Comparison of ENCODE assay signal across 15 cellular contexts in the genomic region with DNA sequence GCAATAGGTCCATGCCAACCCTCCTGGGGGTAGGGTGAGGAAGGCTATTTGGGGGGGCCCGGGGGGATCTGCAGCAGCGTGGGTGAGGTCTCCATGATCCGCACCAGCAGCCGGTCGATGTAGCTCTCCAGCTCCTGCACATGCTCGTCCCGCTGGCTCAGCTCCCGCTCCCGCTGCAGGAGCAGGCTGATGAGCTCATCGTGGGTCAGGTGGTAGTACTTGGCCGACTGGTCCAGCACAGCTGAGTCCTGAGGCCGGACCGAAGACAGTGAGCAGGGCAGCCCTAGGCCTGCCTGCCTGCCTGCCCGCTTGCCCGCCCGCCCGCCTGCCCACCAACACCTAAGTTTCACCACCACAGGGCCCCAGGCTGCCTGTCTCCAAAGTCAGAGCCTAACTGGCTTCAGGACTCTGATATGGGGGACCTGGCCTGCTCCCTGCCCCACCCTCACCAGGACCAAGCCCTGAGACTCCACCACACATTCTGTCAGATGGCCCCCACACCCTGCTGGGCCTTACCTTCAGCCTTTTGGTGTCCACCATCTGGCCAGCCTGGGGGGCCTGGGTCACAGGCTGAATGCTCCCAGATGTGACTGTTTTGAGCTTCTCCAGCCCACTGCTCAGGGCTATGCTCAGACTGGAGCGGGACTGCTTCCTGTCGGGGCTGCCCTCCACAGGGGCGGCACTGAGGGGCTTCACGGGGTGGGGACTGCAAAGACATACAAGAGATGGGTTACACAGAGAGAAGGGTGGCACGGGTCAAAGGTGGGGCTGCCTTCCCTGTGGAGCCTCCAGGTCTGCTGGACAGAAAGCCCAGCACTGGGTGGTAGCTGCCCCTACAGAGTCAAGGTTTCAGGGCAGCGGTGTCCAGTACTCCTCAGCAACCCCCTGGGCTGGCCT. TPM values are rescaled to one million over a fixed set of nuclear protein-coding genes. Genes with fewer than 3 reads are reported as not detected.
DNase-seq lines count a peak whose midpoint lies in the region; ATAC-seq and TF ChIP-seq lines count a peak whose summit lies in the region.
"Had no signal": no experiment of that assay in that cellular context is flagged by ENCODE, and none has a peak within 500 bp of the region (broad histone marks: within the 10 kb centered on the region; RNA-seq: fewer than 3 reads in every experiment).

No MANE protein-coding gene starts in this region.

- H3K4me3 ChIP-seq in fibroblast of villous mesenchyme (ENCODE audit: low read depth, low read length) (no peak overlapping the region), parathyroid adenoma (ENCODE audit: low read depth, low read length) (no peak overlapping the region), PC-3 (ENCODE audit: low read length) (no peak overlapping the region), trophoblast cell (ENCODE audit: low read depth, low read length) (no peak overlapping the region)
- H3K4me3 ChIP-seq: HAP-1, SK-N-MC had no signal

- H2AFZ ChIP-seq in parathyroid adenoma = no peak overlapping the region
- no peak overlapping the region for H2AFZ ChIP-seq in PC-3 (ENCODE audit: low read length)
- H2AFZ ChIP-seq in trophoblast cell (ENCODE audit: insufficient read depth, low read length, poor library complexity) = no peak overlapping the region

- 0 out of 2 replicates have a peak, but pooled peaks cover 3% of the 10 kb centered on the region for H4K20me1 ChIP-seq in PC-3 (ENCODE audit: low read length)

- H3K9ac ChIP-seq in parathyroid adenoma (no peak overlapping the region), PC-3 (ENCODE audit: low read length) (no peak overlapping the region), trophoblast cell (ENCODE audit: low read length) (no peak overlapping the region)

- H2BK12ac ChIP-seq in trophoblast cell (ENCODE audit: low read length) = no peak overlapping the region

- intact Hi-C loops in PC-3 (cut with micrococcal nuclease) = no loop called here

- no peak for ATAC-seq in HG03439 (IDR thresholded peaks at IDR 0.05; ENCODE audit: unreplicated experiment)
- no peak for ATAC-seq in PC-3
- ATAC-seq: activated CD8-positive, alpha-beta T cell treated with anti-CD3 and anti-CD28 coated beads, Interleukin-2, amount 10 ng/mL, durations not matched to agents 7 days and 5 days; stimulated activated naive CD8-positive, alpha-beta T cell treated with anti-CD3 and anti-CD28 coated beads, Interleukin-15, amount 100 ng/mL, for 72 hours had no signal

- POLR2A ChIA-PET in RWPE1 (lab: Yijun Ruan, JAX; ENCODE audit: low non-redundant PET) = no interaction called here
- POLR2A ChIA-PET in PC-3 (lab: Charles Lee; ENCODE audit: unreplicated experiment) = no interaction called here

- H3F3A ChIP-seq in PC-3 (ENCODE audit: low read length, unreplicated experiment) = no peaks in the 10 kb centered on the region

- H2BK120ac ChIP-seq in trophoblast cell (ENCODE audit: insufficient read depth, low read length, poor library complexity) = no peak overlapping the region

- DNase-seq in Ammon's horn (ENCODE audit: low spot score) (peak; percentile 86), RWPE1 (ENCODE audit: low spot score) (no peak), fibroblast of villous mesenchyme (ENCODE audit: low read depth) (peak; percentile 32), PC-3 (no peak), HPDE6-E6E7 (ENCODE audit: extremely low spot score) (no peak), trophoblast cell (no peak)
- DNase-seq: activated CD8-positive, alpha-beta T cell treated with anti-CD3 and anti-CD28 coated beads, Interleukin-2, amount 10 ng/mL, durations not matched to agents 7 days and 5 days; brain microvascular endothelial cell; KBM-7; NCI-H1436; stimulated activated naive CD8-positive, alpha-beta T cell treated with anti-CD3 and anti-CD28 coated beads, Interleukin-15, amount 100 ng/mL, for 72 hours had no signal

- H3K9me2 ChIP-seq in PC-3 (replicated peaks; ENCODE audit: low read length) = no peaks in the 10 kb centered on the region

- peaks cover 10% of the 10 kb centered on the region for H3K79me1 ChIP-seq in trophoblast cell (ENCODE audit: low read length)

- no peak overlapping the region for H3K14ac ChIP-seq in trophoblast cell (ENCODE audit: low read length)

- H4K8ac ChIP-seq in trophoblast cell (ENCODE audit: low read depth, low read length) = no peak overlapping the region

- no peak overlapping the region for H2AK5ac ChIP-seq in trophoblast cell (ENCODE audit: low read length)

- no peak overlapping the region for H2BK5ac ChIP-seq in trophoblast cell (ENCODE audit: low read depth, low read length, poor library complexity)

- no peak overlapping the region for H3K4ac ChIP-seq in trophoblast cell (ENCODE audit: low read depth, low read length)

- H3K4me1 ChIP-seq in parathyroid adenoma (peaks cover 60% of the 10 kb centered on the region), PC-3 (ENCODE audit: insufficient read depth, low read length) (peaks cover 6% of the 10 kb centered on the region; the same call in 1 of the 2 replicates), trophoblast cell (ENCODE audit: control insufficient read depth in 1 of 2, insufficient read depth in 2 of 2, low read length in 2 of 2) (peaks cover 7 to 8% of the 10 kb centered on the region in 2 experiments)

- WGBS in trophoblast cell (ENCODE audit: extremely low coverage, insufficient coverage, insufficient read length) = no CpG with 5 or more reads among the region's 23 CpGs

- CTCF ChIA-PET in RWPE1 (lab: Yijun Ruan, JAX) = interaction anchor here (1.3 kb wide), 1 partner anchor 101 kb away, joined by 4 read pairs; no protein-coding TSS in a partner anchor
- CTCF ChIA-PET in PC-3 (lab: Charles Lee) = interaction anchor here (0.6 kb wide), 1 partner anchor 34 kb away, joined by 3 read pairs; no protein-coding TSS in a partner anchor

- H3K27ac ChIP-seq in RWPE1 (peak overlapping the region; percentile 34; the same call in 1 of the 2 replicates), parathyroid adenoma (peak overlapping the region; percentile 19), PC-3 (ENCODE audit: low read length) (no peak overlapping the region), trophoblast cell (ENCODE audit: low read depth, low read length) (no peak overlapping the region)
- H3K27ac ChIP-seq: brain microvascular endothelial cell, SK-N-MC had no signal

- H3K9me3 ChIP-seq in parathyroid adenoma (ENCODE audit: control insufficient read depth, low read length) (no peaks in the 10 kb centered on the region), PC-3 (ENCODE audit: low read length) (no peaks in the 10 kb centered on the region), trophoblast cell (ENCODE audit: insufficient read depth, low read depth, low read length) (no peaks in the 10 kb centered on the region)
- H3K9me3 ChIP-seq: HAP-1 had no signal

- H3K79me2 ChIP-seq in parathyroid adenoma (peaks cover 30% of the 10 kb centered on the region), PC-3 (ENCODE audit: low read length) (peaks cover 3% of the 10 kb centered on the region), trophoblast cell (ENCODE audit: control insufficient read depth, insufficient read depth, low read length, poor library complexity) (peaks cover 6% of the 10 kb centered on the region)

- H4K12ac ChIP-seq in trophoblast cell (ENCODE audit: low read depth, low read length) = no peak overlapping the region

- H3K27me3 ChIP-seq in parathyroid adenoma (ENCODE audit: control insufficient read depth, insufficient read depth, low read length) (no peaks in the 10 kb centered on the region), PC-3 (ENCODE audit: low read length) (no peaks in the 10 kb centered on the region), trophoblast cell (ENCODE audit: insufficient read depth, low read length) (no peaks in the 10 kb centered on the region)
- H3K27me3 ChIP-seq: brain microvascular endothelial cell had no signal

- H3K18ac ChIP-seq in trophoblast cell (ENCODE audit: low read length) = no peak overlapping the region

- no peak overlapping the region for H3K23ac ChIP-seq in trophoblast cell (ENCODE audit: low read length)

- no peaks in the 10 kb centered on the region for H3K36me3 ChIP-seq in parathyroid adenoma (ENCODE audit: control insufficient read depth, insufficient read depth, low read length)
- no peaks in the 10 kb centered on the region for H3K36me3 ChIP-seq in PC-3 (ENCODE audit: low read depth, low read length)
- peaks cover 13 to 18% of the 10 kb centered on the region in 2 experiments for H3K36me3 ChIP-seq in trophoblast cell (ENCODE audit: control insufficient read depth in 1 of 2, insufficient read depth in 2 of 2, low read length in 2 of 2)

- TF ChIP-seq CTCF in RWPE1 (conservative IDR thresholded peaks at IDR 0.05; ENCODE audit: low read depth) = no peak
- no peak for TF ChIP-seq CTCF in fibroblast of villous mesenchyme (IDR thresholded peaks at IDR 0.05; ENCODE audit: insufficient read depth, low read depth, low read length)
- no peak for TF ChIP-seq CTCF in parathyroid adenoma (IDR thresholded peaks at IDR 0.05)
- TF ChIP-seq CTCF in PC-3 (conservative IDR thresholded peaks at IDR 0.05; ENCODE audit: low read depth, low read length) = no peak

- H3K4me2 ChIP-seq in parathyroid adenoma (ENCODE audit: low read length) (no peak overlapping the region), PC-3 (ENCODE audit: low read length) (no peak overlapping the region), trophoblast cell (ENCODE audit: low read length) (no peak overlapping the region)

- H4K91ac ChIP-seq in trophoblast cell (ENCODE audit: low read depth, low read length) = no peak overlapping the region

- no TSS peak for BruUV-seq in PC-3 (replicated peaks; lab: Mats Ljungman, UMichigan)

RNA-seq across cellular contexts. Expression of a gene that starts 4.2 kb away (rescaled TPM):
- total RNA-seq in fibroblast of villous mesenchyme = 12.1 and 16.8 TPM in 2 replicates
- total RNA-seq in PC-3 (2014; rRNA removed) = 22.0 and 30.7 TPM in 2 replicates
- 9.5 and 13.2 TPM in 2 replicates for polyA plus RNA-seq in trophoblast cell (2013)

RNA-seq across cellular contexts. Expression of a gene that starts 37.0 kb away (rescaled TPM):
- total RNA-seq in fibroblast of villous mesenchyme (31.5 and 37.7 TPM in 2 replicates), PC-3 (2014; rRNA removed) (26.6 and 36.9 TPM in 2 replicates)
- 30.2 and 32.3 TPM in 2 replicates for polyA plus RNA-seq in trophoblast cell (2013)

Comparison
In these comparisons a context has a peak if more than half of its experiments do, and no peak if none do; other contexts are left out.
1. DNase-seq: peak in Ammon's horn (single experiment) and fibroblast of villous mesenchyme (single experiment); none in RWPE1 (single experiment), PC-3 (single experiment), HPDE6-E6E7 (single experiment) and trophoblast cell (0 of 2).
2. H3K27ac ChIP-seq: peak in RWPE1 (single experiment) and parathyroid adenoma (single experiment); none in PC-3 (single experiment) and trophoblast cell (single experiment).